In genomic region chr5:169871816-169872215, GRCh38 we compare ENCODE assay signal across 26 cellular contexts.
"Had no signal": no experiment of that assay in that cellular context is flagged by ENCODE, and none has a peak within 500 bp of the region (broad histone marks: within the 10 kb centered on the region; RNA-seq: fewer than 3 reads in every experiment).

No MANE protein-coding gene starts in this region.

- H3K4me3 ChIP-seq: left lung, lower lobe of right lung, neural progenitor cell, ovary, right atrium auricular region, right lobe of liver, smooth muscle cell, tibial nerve, upper lobe of left lung, vagina had no signal

- H3K4me1 ChIP-seq: right atrium auricular region, right lobe of liver, vagina had no signal

- H3K36me3 ChIP-seq: left lung, lower lobe of right lung, neural progenitor cell, ovary, right atrium auricular region, right lobe of liver, tibial nerve, upper lobe of left lung, vagina had no signal

- H2AFZ ChIP-seq: neural progenitor cell had no signal

- H3K27me3 ChIP-seq: left lung, neural progenitor cell, ovary, right atrium auricular region, right lobe of liver, tibial nerve, upper lobe of left lung, vagina had no signal

- H3K27ac ChIP-seq: left lung, lower lobe of right lung, neural progenitor cell, ovary, right atrium auricular region, right lobe of liver, tibial nerve, upper lobe of left lung, vagina had no signal

- H3K9ac ChIP-seq: neural progenitor cell had no signal

- H3K4me2 ChIP-seq: neural progenitor cell, smooth muscle cell had no signal

- DNase-seq: hypothalamus; immature natural killer cell; kidney; left colon; left lung; lower lobe of right lung; mammary epithelial cell; mesenchymal stem cell; naive thymus-derived CD8-positive, alpha-beta T cell; nephron progenitor cell; ovary; right lobe of liver; stimulated activated CD4-positive, alpha-beta T cell treated with anti-CD3 and anti-CD28 coated beads, Interleukin-1b, Interleukin-23, amount 100 ng/mL, for 48 hours; stimulated activated CD4-positive, alpha-beta T cell treated with anti-CD3 and anti-CD28 coated beads, Interleukin-2, amount 100 ng/mL, for 48 hours; stimulated activated CD4-positive, alpha-beta T cell treated with anti-CD3 and anti-CD28 coated beads, Interleukin-4, amount 100 ng/mL, for 4 hours; stimulated activated CD8-positive, alpha-beta memory T cell treated with anti-CD3 and anti-CD28 coated beads, Interleukin-4, amount 100 ng/mL, for 48 hours; stimulated activated naive CD4-positive, alpha-beta T cell treated with Interleukin-2 at 50 U/mL for 16 hours; stimulated activated naive CD8-positive, alpha-beta T cell treated with anti-CD3 and anti-CD28 coated beads, Interleukin-15, amount 100 ng/mL, for 72 hours; substantia nigra; upper lobe of left lung had no signal

- H3K9me3 ChIP-seq: left lung, lower lobe of right lung, ovary, right atrium auricular region, right lobe of liver, tibial nerve, upper lobe of left lung, vagina had no signal

- ATAC-seq: left colon; left lung; lower lobe of right lung; naive thymus-derived CD8-positive, alpha-beta T cell; right lobe of liver; stimulated activated memory B cell treated with anti-CD40 and anti-IgM and Interleukin-4, amounts not matched to agents 10 μg/mL and 1 μg/mL and 100 μg/mL, for 72 hours; stimulated activated naive CD8-positive, alpha-beta T cell treated with anti-CD3 and anti-CD28 coated beads, Interleukin-15, amount 100 ng/mL, for 72 hours had no signal
